ENCODE assay signal across 1 cellular context in the genomic region with DNA sequence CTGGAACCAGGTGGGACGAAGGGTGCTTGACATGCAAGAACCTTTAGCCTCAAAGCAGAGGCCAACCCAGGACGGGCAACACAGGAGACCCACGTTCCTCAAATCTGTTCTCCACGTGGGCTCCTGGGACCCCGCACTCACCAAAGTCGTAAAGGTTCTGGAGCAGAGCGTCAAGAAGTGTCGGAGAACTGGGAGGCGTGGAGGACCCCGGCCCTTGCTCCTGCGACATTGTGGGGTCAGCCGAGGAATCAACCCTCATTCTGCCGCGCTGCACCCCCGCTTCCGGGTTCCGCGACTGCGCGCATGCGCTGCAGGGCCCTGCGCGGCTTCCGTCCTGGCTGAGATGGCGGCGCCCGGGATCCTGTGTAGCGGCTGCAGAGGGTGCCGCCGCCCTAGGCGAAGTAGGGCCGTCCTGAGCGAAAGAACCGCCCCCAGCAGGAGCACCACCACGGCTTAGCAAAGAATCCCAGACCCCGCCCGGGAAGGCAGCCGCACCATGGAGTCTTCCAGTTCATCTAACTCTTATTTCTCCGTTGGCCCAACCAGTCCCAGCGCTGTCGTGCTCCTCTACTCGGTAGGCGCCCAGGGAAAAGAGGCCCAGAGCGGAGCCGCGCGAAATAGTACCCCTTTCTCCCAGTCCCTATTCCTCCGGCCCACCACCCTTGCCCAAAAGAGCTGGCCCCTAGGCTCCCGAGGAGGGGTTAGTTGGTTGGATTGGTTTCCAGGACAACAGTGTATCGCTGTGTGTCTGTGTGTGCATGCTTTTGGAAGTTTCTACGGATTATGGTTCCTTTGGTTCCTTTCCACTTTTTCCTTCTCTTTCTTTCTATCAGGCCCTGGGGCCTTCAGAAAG.
TF ChIP-seq lines count a peak whose summit lies in the region.

A gene (plus strand): TSS at position 330 of the 853 bp plus-strand sequence. CDS start 167 bp downstream, at position 497.

TF ChIP-seq in GM12878, 131 proteins besides CTCF, POLR2A, EP300 and RAD21 (continued from another document and continues in another):
- TF ChIP-seq NR2C1 (IDR thresholded peaks at IDR 0.05) = 0 out of 2 replicates have a peak, but pooled peaks have one; percentile 22
- peak; percentile 72 for TF ChIP-seq SMAD5 (IDR thresholded peaks at IDR 0.05; ENCODE audit: low read depth)
- peak; percentile 97 for TF ChIP-seq GATAD2B (conservative IDR thresholded peaks at IDR 0.05; ENCODE audit: low read depth)
- peak; percentile 78 for TF ChIP-seq NBN (IDR thresholded peaks at IDR 0.05)
- TF ChIP-seq POLR2AphosphoS2 (IDR thresholded peaks at IDR 0.05; ENCODE audit: low read depth, low read length) = peak; percentile 88
- TF ChIP-seq FOXM1 (IDR thresholded peaks at IDR 0.05; ENCODE audit: low read depth, low read length) = 0 out of 2 replicates have a peak, but pooled peaks have one; percentile 19
- TF ChIP-seq, protein P1, sequence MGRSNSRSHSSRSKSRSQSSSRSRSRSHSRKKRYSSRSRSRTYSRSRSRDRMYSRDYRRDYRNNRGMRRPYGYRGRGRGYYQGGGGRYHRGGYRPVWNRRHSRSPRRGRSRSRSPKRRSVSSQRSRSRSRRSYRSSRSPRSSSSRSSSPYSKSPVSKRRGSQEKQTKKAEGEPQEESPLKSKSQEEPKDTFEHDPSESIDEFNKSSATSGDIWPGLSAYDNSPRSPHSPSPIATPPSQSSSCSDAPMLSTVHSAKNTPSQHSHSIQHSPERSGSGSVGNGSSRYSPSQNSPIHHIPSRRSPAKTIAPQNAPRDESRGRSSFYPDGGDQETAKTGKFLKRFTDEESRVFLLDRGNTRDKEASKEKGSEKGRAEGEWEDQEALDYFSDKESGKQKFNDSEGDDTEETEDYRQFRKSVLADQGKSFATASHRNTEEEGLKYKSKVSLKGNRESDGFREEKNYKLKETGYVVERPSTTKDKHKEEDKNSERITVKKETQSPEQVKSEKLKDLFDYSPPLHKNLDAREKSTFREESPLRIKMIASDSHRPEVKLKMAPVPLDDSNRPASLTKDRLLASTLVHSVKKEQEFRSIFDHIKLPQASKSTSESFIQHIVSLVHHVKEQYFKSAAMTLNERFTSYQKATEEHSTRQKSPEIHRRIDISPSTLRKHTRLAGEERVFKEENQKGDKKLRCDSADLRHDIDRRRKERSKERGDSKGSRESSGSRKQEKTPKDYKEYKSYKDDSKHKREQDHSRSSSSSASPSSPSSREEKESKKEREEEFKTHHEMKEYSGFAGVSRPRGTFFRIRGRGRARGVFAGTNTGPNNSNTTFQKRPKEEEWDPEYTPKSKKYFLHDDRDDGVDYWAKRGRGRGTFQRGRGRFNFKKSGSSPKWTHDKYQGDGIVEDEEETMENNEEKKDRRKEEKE (IDR thresholded peaks at IDR 0.05) = no peak
- peak in 1 of 2 experiments; percentile 92; a peak in 2 of 3 replicates for TF ChIP-seq EGR1 (IDR thresholded peaks at IDR 0.05; ENCODE audit: borderline replicate concordance in 1 of 2, low read depth in 2 of 2, low read length in 2 of 2)
- TF ChIP-seq, protein P2, sequence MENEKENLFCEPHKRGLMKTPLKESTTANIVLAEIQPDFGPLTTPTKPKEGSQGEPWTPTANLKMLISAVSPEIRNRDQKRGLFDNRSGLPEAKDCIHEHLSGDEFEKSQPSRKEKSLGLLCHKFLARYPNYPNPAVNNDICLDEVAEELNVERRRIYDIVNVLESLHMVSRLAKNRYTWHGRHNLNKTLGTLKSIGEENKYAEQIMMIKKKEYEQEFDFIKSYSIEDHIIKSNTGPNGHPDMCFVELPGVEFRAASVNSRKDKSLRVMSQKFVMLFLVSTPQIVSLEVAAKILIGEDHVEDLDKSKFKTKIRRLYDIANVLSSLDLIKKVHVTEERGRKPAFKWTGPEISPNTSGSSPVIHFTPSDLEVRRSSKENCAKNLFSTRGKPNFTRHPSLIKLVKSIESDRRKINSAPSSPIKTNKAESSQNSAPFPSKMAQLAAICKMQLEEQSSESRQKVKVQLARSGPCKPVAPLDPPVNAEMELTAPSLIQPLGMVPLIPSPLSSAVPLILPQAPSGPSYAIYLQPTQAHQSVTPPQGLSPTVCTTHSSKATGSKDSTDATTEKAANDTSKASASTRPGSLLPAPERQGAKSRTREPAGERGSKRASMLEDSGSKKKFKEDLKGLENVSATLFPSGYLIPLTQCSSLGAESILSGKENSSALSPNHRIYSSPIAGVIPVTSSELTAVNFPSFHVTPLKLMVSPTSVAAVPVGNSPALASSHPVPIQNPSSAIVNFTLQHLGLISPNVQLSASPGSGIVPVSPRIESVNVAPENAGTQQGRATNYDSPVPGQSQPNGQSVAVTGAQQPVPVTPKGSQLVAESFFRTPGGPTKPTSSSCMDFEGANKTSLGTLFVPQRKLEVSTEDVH (IDR thresholded peaks at IDR 0.05; ENCODE audit: low read depth, partially characterized antibody) = no peak
- no peak for TF ChIP-seq PAX8 (IDR thresholded peaks at IDR 0.05)
- TF ChIP-seq HDAC2 (IDR thresholded peaks at IDR 0.05) = no peak
- peak; percentile 36; the same call in 1 of the 2 replicates for TF ChIP-seq LARP7 (IDR thresholded peaks at IDR 0.05)
- TF ChIP-seq SUZ12 (IDR thresholded peaks at IDR 0.05; ENCODE audit: unreplicated experiment) = no peak
- TF ChIP-seq CBFB (IDR thresholded peaks at IDR 0.05; ENCODE audit: low read depth) = peak; percentile 73
- TF ChIP-seq, protein P3, sequence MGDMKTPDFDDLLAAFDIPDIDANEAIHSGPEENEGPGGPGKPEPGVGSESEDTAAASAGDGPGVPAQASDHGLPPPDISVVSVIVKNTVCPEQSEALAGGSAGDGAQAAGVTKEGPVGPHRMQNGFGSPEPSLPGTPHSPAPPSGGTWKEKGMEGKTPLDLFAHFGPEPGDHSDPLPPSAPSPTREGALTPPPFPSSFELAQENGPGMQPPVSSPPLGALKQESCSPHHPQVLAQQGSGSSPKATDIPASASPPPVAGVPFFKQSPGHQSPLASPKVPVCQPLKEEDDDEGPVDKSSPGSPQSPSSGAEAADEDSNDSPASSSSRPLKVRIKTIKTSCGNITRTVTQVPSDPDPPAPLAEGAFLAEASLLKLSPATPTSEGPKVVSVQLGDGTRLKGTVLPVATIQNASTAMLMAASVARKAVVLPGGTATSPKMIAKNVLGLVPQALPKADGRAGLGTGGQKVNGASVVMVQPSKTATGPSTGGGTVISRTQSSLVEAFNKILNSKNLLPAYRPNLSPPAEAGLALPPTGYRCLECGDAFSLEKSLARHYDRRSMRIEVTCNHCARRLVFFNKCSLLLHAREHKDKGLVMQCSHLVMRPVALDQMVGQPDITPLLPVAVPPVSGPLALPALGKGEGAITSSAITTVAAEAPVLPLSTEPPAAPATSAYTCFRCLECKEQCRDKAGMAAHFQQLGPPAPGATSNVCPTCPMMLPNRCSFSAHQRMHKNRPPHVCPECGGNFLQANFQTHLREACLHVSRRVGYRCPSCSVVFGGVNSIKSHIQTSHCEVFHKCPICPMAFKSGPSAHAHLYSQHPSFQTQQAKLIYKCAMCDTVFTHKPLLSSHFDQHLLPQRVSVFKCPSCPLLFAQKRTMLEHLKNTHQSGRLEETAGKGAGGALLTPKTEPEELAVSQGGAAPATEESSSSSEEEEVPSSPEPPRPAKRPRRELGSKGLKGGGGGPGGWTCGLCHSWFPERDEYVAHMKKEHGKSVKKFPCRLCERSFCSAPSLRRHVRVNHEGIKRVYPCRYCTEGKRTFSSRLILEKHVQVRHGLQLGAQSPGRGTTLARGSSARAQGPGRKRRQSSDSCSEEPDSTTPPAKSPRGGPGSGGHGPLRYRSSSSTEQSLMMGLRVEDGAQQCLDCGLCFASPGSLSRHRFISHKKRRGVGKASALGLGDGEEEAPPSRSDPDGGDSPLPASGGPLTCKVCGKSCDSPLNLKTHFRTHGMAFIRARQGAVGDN (IDR thresholded peaks at IDR 0.05) = peak; percentile 86
- peak; percentile 64 for TF ChIP-seq RELA (IDR thresholded peaks at IDR 0.05; ENCODE audit: borderline replicate concordance, partially characterized antibody)
- TF ChIP-seq, protein P4, sequence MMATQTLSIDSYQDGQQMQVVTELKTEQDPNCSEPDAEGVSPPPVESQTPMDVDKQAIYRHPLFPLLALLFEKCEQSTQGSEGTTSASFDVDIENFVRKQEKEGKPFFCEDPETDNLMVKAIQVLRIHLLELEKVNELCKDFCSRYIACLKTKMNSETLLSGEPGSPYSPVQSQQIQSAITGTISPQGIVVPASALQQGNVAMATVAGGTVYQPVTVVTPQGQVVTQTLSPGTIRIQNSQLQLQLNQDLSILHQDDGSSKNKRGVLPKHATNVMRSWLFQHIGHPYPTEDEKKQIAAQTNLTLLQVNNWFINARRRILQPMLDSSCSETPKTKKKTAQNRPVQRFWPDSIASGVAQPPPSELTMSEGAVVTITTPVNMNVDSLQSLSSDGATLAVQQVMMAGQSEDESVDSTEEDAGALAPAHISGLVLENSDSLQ (IDR thresholded peaks at IDR 0.05) = no peak
- peak; percentile 77; the same call in 1 of the 2 replicates for TF ChIP-seq NR2F1 (conservative IDR thresholded peaks at IDR 0.05)
- TF ChIP-seq, protein P5, sequence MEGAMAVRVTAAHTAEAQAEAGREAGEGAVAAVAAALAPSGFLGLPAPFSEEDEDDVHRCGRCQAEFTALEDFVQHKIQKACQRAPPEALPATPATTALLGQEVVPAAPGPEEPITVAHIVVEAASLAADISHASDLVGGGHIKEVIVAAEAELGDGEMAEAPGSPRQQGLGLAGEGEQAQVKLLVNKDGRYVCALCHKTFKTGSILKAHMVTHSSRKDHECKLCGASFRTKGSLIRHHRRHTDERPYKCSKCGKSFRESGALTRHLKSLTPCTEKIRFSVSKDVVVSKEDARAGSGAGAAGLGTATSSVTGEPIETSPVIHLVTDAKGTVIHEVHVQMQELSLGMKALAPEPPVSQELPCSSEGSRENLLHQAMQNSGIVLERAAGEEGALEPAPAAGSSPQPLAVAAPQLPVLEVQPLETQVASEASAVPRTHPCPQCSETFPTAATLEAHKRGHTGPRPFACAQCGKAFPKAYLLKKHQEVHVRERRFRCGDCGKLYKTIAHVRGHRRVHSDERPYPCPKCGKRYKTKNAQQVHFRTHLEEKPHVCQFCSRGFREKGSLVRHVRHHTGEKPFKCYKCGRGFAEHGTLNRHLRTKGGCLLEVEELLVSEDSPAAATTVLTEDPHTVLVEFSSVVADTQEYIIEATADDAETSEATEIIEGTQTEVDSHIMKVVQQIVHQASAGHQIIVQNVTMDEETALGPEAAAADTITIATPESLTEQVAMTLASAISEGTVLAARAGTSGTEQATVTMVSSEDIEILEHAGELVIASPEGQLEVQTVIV (IDR thresholded peaks at IDR 0.05; ENCODE audit: borderline replicate concordance, partially characterized antibody) = peak; percentile 93
- TF ChIP-seq SIX5 (IDR thresholded peaks at IDR 0.05; ENCODE audit: low read depth, low read length, severe bottlenecking) = peak; percentile 49
- TF ChIP-seq, protein P6, sequence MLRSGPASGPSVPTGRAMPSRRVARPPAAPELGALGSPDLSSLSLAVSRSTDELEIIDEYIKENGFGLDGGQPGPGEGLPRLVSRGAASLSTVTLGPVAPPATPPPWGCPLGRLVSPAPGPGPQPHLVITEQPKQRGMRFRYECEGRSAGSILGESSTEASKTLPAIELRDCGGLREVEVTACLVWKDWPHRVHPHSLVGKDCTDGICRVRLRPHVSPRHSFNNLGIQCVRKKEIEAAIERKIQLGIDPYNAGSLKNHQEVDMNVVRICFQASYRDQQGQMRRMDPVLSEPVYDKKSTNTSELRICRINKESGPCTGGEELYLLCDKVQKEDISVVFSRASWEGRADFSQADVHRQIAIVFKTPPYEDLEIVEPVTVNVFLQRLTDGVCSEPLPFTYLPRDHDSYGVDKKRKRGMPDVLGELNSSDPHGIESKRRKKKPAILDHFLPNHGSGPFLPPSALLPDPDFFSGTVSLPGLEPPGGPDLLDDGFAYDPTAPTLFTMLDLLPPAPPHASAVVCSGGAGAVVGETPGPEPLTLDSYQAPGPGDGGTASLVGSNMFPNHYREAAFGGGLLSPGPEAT (IDR thresholded peaks at IDR 0.05; ENCODE audit: low read depth) = peak; percentile 84
- no peak for TF ChIP-seq JUNB (IDR thresholded peaks at IDR 0.05)
- peak; percentile 96 for TF ChIP-seq TAF1 (IDR thresholded peaks at IDR 0.05; ENCODE audit: borderline replicate concordance, low read depth, low read length)
- TF ChIP-seq POU2F2 (IDR thresholded peaks at IDR 0.05; ENCODE audit: borderline replicate concordance, low read depth, low read length) = peak; percentile 72; the same call in 2 of the 3 replicates
- TF ChIP-seq, protein P7, sequence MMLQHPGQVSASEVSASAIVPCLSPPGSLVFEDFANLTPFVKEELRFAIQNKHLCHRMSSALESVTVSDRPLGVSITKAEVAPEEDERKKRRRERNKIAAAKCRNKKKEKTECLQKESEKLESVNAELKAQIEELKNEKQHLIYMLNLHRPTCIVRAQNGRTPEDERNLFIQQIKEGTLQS (IDR thresholded peaks at IDR 0.05; ENCODE audit: borderline replicate concordance, extremely low read depth, low read depth, low read length) = no peak
- no peak for TF ChIP-seq MEF2A (IDR thresholded peaks at IDR 0.05; ENCODE audit: insufficient read depth, low read depth, low read length)
- no peak for TF ChIP-seq FOS (IDR thresholded peaks at IDR 0.05; ENCODE audit: borderline replicate concordance, extremely low read depth, insufficient read length)
- TF ChIP-seq NFIC (IDR thresholded peaks at IDR 0.05; ENCODE audit: low read depth, low read length) = no peak
- TF ChIP-seq ZNF24 (IDR thresholded peaks at IDR 0.05) = no peak
- peak; percentile 63 for TF ChIP-seq MYC (IDR thresholded peaks at IDR 0.05; ENCODE audit: insufficient read depth, insufficient read length, insufficient replicate concordance, low read length, severe bottlenecking)
- TF ChIP-seq, protein P8, sequence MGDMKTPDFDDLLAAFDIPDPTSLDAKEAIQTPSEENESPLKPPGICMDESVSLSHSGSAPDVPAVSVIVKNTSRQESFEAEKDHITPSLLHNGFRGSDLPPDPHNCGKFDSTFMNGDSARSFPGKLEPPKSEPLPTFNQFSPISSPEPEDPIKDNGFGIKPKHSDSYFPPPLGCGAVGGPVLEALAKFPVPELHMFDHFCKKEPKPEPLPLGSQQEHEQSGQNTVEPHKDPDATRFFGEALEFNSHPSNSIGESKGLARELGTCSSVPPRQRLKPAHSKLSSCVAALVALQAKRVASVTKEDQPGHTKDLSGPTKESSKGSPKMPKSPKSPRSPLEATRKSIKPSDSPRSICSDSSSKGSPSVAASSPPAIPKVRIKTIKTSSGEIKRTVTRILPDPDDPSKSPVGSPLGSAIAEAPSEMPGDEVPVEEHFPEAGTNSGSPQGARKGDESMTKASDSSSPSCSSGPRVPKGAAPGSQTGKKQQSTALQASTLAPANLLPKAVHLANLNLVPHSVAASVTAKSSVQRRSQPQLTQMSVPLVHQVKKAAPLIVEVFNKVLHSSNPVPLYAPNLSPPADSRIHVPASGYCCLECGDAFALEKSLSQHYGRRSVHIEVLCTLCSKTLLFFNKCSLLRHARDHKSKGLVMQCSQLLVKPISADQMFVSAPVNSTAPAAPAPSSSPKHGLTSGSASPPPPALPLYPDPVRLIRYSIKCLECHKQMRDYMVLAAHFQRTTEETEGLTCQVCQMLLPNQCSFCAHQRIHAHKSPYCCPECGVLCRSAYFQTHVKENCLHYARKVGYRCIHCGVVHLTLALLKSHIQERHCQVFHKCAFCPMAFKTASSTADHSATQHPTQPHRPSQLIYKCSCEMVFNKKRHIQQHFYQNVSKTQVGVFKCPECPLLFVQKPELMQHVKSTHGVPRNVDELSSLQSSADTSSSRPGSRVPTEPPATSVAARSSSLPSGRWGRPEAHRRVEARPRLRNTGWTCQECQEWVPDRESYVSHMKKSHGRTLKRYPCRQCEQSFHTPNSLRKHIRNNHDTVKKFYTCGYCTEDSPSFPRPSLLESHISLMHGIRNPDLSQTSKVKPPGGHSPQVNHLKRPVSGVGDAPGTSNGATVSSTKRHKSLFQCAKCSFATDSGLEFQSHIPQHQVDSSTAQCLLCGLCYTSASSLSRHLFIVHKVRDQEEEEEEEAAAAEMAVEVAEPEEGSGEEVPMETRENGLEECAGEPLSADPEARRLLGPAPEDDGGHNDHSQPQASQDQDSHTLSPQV (IDR thresholded peaks at IDR 0.05) = no peak
